Comparison of ENCODE assay signal across 17 cellular contexts in genomic region chr3:49255112-49255511, GRCh38. TPM values are rescaled to one million over a fixed set of nuclear protein-coding genes. Genes with fewer than 3 reads are reported as not detected.
A peak's percentile ranks its signal among the peaks of the same experiment; 100 is the strongest.
DNase-seq lines count a peak whose midpoint lies in the region; ATAC-seq and TF ChIP-seq lines count a peak whose summit lies in the region.
"Had no signal": no experiment of that assay in that cellular context is flagged by ENCODE, and none has a peak within 500 bp of the region (broad histone marks: within the 10 kb centered on the region; RNA-seq: fewer than 3 reads in every experiment).

No MANE protein-coding gene starts in this region.

- POLR2A ChIA-PET in MCF 10A (lab: Yijun Ruan, JAX) (no interaction called here), PC-3 (lab: Charles Lee; ENCODE audit: unreplicated experiment) (no interaction called here), A673 (lab: Charles Lee; ENCODE audit: low non-redundant PET) (no interaction called here)

- H3K27ac Mint-ChIP-seq in MCF 10A (ENCODE audit: low read depth, unreplicated experiment), result peak overlapping the region; percentile 35
- H3K27ac Mint-ChIP-seq: activated CD4-positive, alpha-beta memory T cell treated with anti-CD3 and anti-CD28 coated beads, Interleukin-2, amount 10 ng/mL, durations not matched to agents 7 days and 5 days; mesothelial cell of epicardium had no signal

- H3K4me2 ChIP-seq in PC-3 (ENCODE audit: low read length), result no peak overlapping the region

- intact Hi-C loops in MCF 10A (cut with micrococcal nuclease) (no loop called here), breast epithelium (cut with DNase I; ENCODE audit: low total_unique reads) (no loop called here), PC-3 (cut with micrococcal nuclease) (no loop called here), upper lobe of right lung (cut with DNase I) (no loop called here), A673 (cut with micrococcal nuclease; ENCODE audit: unreplicated experiment) (no loop called here), left ventricle myocardium inferior (cut with micrococcal nuclease) (no loop called here), ovary (cut with DNase I) (no loop called here)

- peaks cover 2% of the 10 kb centered on the region for H3F3A ChIP-seq in PC-3 (ENCODE audit: low read length, unreplicated experiment)

- H3K4me3 ChIP-seq in breast epithelium (no peak overlapping the region), PC-3 (ENCODE audit: low read length) (no peak overlapping the region), upper lobe of right lung (no peak overlapping the region), A673 (ENCODE audit: low read depth, low read length, poor library complexity, severe bottlenecking) (no peak overlapping the region), left ventricle myocardium inferior (no peak overlapping the region), ovary (no peak overlapping the region)
- H3K4me3 ChIP-seq: thoracic aorta had no signal

- no peaks in the 10 kb centered on the region for H3K9me3 ChIP-seq in breast epithelium
- no peaks in the 10 kb centered on the region for H3K9me3 ChIP-seq in PC-3 (ENCODE audit: low read length)
- H3K9me3 ChIP-seq in upper lobe of right lung, result no peaks in the 10 kb centered on the region
- no peaks in the 10 kb centered on the region for H3K9me3 ChIP-seq in A673 (ENCODE audit: low read depth, low read length, poor library complexity, severe bottlenecking)
- no peaks in the 10 kb centered on the region for H3K9me3 ChIP-seq in left ventricle myocardium inferior (replicated peaks)
- no peaks in the 10 kb centered on the region for H3K9me3 ChIP-seq in ovary
- H3K9me3 ChIP-seq: thoracic aorta had no signal

- no peak for DNase-seq in MCF 10A (ENCODE audit: unreplicated experiment)
- DNase-seq in breast epithelium (ENCODE audit: low spot score in 2 of 2), result no peak
- peak; percentile 46 for DNase-seq in PC-3
- DNase-seq in hepatic stellate cell (ENCODE audit: low spot score), result peak; percentile 35
- DNase-seq in upper lobe of right lung, result peak; percentile 7
- DNase-seq in A673 (ENCODE audit: low spot score), result no peak
- no peak for DNase-seq in left ventricle myocardium inferior
- DNase-seq in ovary, result no peak
- DNase-seq: ACHN; activated CD4-positive, alpha-beta memory T cell treated with anti-CD3 and anti-CD28 coated beads, Interleukin-2, amount 10 ng/mL, durations not matched to agents 7 days and 5 days; activated naive CD4-positive, alpha-beta T cell; Calu3; foreskin fibroblast; NCI-H1105; stimulated activated CD4-positive, alpha-beta T cell treated with anti-CD3 and anti-CD28 coated beads, Interleukin-15, amount 100 ng/mL, for 24 hours had no signal

- BruUV-seq in MCF 10A (replicated peaks; lab: Mats Ljungman, UMichigan), result no TSS peak
- no TSS peak for BruUV-seq in PC-3 (replicated peaks; lab: Mats Ljungman, UMichigan)
- BruUV-seq in A673 (replicated peaks; lab: Mats Ljungman, UMichigan), result no TSS peak

- TF ChIP-seq EP300 in ovary (IDR thresholded peaks at IDR 0.05), result no peak

- no peaks in the 10 kb centered on the region for H3K4me1 Mint-ChIP-seq in MCF 10A (ENCODE audit: insufficient read depth, unreplicated experiment)
- H3K4me1 Mint-ChIP-seq: activated CD4-positive, alpha-beta memory T cell treated with anti-CD3 and anti-CD28 coated beads, Interleukin-2, amount 10 ng/mL, durations not matched to agents 7 days and 5 days had no signal

- H3K36me3 ChIP-seq in breast epithelium, result no peaks in the 10 kb centered on the region
- H3K36me3 ChIP-seq in PC-3 (ENCODE audit: low read depth, low read length), result no peaks in the 10 kb centered on the region
- H3K36me3 ChIP-seq in upper lobe of right lung, result no peaks in the 10 kb centered on the region
- H3K36me3 ChIP-seq in A673 (ENCODE audit: insufficient read depth, low read length, poor library complexity, severe bottlenecking), result no peaks in the 10 kb centered on the region
- no peaks in the 10 kb centered on the region for H3K36me3 ChIP-seq in left ventricle myocardium inferior
- H3K36me3 ChIP-seq in ovary, result no peaks in the 10 kb centered on the region
- H3K36me3 ChIP-seq: thoracic aorta had no signal

- H3K27ac ChIP-seq in breast epithelium (no peak overlapping the region), PC-3 (ENCODE audit: low read length) (no peak overlapping the region), upper lobe of right lung (no peak overlapping the region), A673 (ENCODE audit: low read depth, low read length, poor library complexity, severe bottlenecking) (no peak overlapping the region), left ventricle myocardium inferior (replicated peaks) (no peak overlapping the region), ovary (no peak overlapping the region)
- H3K27ac ChIP-seq: thoracic aorta had no signal

- no peaks in the 10 kb centered on the region for H3K36me3 Mint-ChIP-seq in MCF 10A (ENCODE audit: insufficient read depth, unreplicated experiment)
- H3K36me3 Mint-ChIP-seq: mesothelial cell of epicardium had no signal

- no peaks in the 10 kb centered on the region for H3K27me3 Mint-ChIP-seq in MCF 10A (ENCODE audit: insufficient read depth, unreplicated experiment)

- H3K4me3 Mint-ChIP-seq in MCF 10A (ENCODE audit: unreplicated experiment), result no peak overlapping the region
- H3K4me3 Mint-ChIP-seq: activated CD4-positive, alpha-beta memory T cell treated with anti-CD3 and anti-CD28 coated beads, Interleukin-2, amount 10 ng/mL, durations not matched to agents 7 days and 5 days; mesothelial cell of epicardium had no signal

- whole genome bisulfite sequencing in ovary, 3 donors, result 40 to 83% (median 65%) methylated on average over 1 of the region's 1 CpG

- no peaks in the 10 kb centered on the region for H3K27me3 ChIP-seq in breast epithelium
- H3K27me3 ChIP-seq in PC-3 (ENCODE audit: low read length), result no peaks in the 10 kb centered on the region
- no peaks in the 10 kb centered on the region for H3K27me3 ChIP-seq in upper lobe of right lung
- no peaks in the 10 kb centered on the region for H3K27me3 ChIP-seq in A673 (replicated peaks; ENCODE audit: insufficient read depth, low read depth, low read length, poor library complexity)
- H3K27me3 ChIP-seq in left ventricle myocardium inferior (ENCODE audit: low read depth), result no peaks in the 10 kb centered on the region
- H3K27me3 ChIP-seq in ovary, result no peaks in the 10 kb centered on the region

- no peak for TF ChIP-seq POLR2A in breast epithelium (IDR thresholded peaks at IDR 0.05)
- no peak for TF ChIP-seq POLR2A in ovary (IDR thresholded peaks at IDR 0.05)

- H3K79me2 ChIP-seq in PC-3 (ENCODE audit: low read length), result no peaks in the 10 kb centered on the region

- CTCF ChIA-PET in MCF 10A (lab: Yijun Ruan, JAX) (interaction anchor here (1.0 kb wide), 1 partner anchor 40 kb away, joined by 3 read pairs; no protein-coding TSS in a partner anchor), PC-3 (lab: Charles Lee) (no interaction called here), A673 (lab: Charles Lee) (no interaction called here)

- ATAC-seq in PC-3 (peak; percentile 37), upper lobe of right lung (peak; percentile 76)

- H3K4me1 ChIP-seq in breast epithelium (no peaks in the 10 kb centered on the region), PC-3 (ENCODE audit: insufficient read depth, low read length) (peaks cover 21% of the 10 kb centered on the region), upper lobe of right lung (no peaks in the 10 kb centered on the region), A673 (ENCODE audit: insufficient read depth, low read length, poor library complexity, severe bottlenecking) (no peaks in the 10 kb centered on the region), left ventricle myocardium inferior (no peaks in the 10 kb centered on the region), ovary (ENCODE audit: insufficient read depth) (no peaks in the 10 kb centered on the region)

- no peak overlapping the region for H3K9ac ChIP-seq in PC-3 (ENCODE audit: low read length)

- no peaks in the 10 kb centered on the region for H4K20me1 ChIP-seq in PC-3 (ENCODE audit: low read length)

- no peak for TF ChIP-seq CTCF in MCF 10A (IDR thresholded peaks at IDR 0.05; ENCODE audit: unreplicated experiment)
- no peak for TF ChIP-seq CTCF in breast epithelium (IDR thresholded peaks at IDR 0.05)
- TF ChIP-seq CTCF in PC-3 (conservative IDR thresholded peaks at IDR 0.05; ENCODE audit: low read depth, low read length), result no peak
- no peak for TF ChIP-seq CTCF in upper lobe of right lung (IDR thresholded peaks at IDR 0.05)
- no peak for TF ChIP-seq CTCF in A673 (conservative IDR thresholded peaks at IDR 0.05; ENCODE audit: low read depth, low read length)
- TF ChIP-seq CTCF in left ventricle myocardium inferior (IDR thresholded peaks at IDR 0.05; ENCODE audit: borderline replicate concordance), result no peak
- no peak for TF ChIP-seq CTCF in ovary (IDR thresholded peaks at IDR 0.05)

- H3K9me3 Mint-ChIP-seq in MCF 10A (ENCODE audit: unreplicated experiment), result no peaks in the 10 kb centered on the region
- H3K9me3 Mint-ChIP-seq: activated CD4-positive, alpha-beta memory T cell treated with anti-CD3 and anti-CD28 coated beads, Interleukin-2, amount 10 ng/mL, durations not matched to agents 7 days and 5 days; mesothelial cell of epicardium had no signal

- no peaks in the 10 kb centered on the region for H3K9me2 ChIP-seq in PC-3 (replicated peaks; ENCODE audit: low read length)

- no peak overlapping the region for H2AFZ ChIP-seq in PC-3 (ENCODE audit: low read length)

RNA-seq across cellular contexts. Expression of gene C3orf62, which starts 21.9 kb away (rescaled TPM):
- 8.1 and 9.4 TPM in 2 replicates for total RNA-seq in MCF 10A (2022)
- total RNA-seq in breast epithelium, result 1 to 10 TPM; 4.2 to 5.1 (median 4.3) TPM
- total RNA-seq in PC-3 (2014; rRNA removed), result 3.9 and 10.3 TPM in 2 replicates
- total RNA-seq in upper lobe of right lung, result 6.8 TPM
- total RNA-seq in A673 (2021), result 1.8 and 2.0 TPM in 2 replicates
- total RNA-seq in left ventricle myocardium inferior, result 2.8 TPM
- 10 to 100 TPM in 1 of 7 donors, 1 to 10 TPM in 6; 1.3 to 11.1 (median 6.6) TPM for total RNA-seq in ovary
- polyA plus RNA-seq in ovary, result 1 to 10 TPM; 5.0 to 7.9 TPM

Comparison
In these comparisons a context has a peak if more than half of its experiments do, and no peak if none do; other contexts are left out.
1. DNase-seq: peak in PC-3 (single experiment), hepatic stellate cell (single experiment) and upper lobe of right lung (single experiment); none in MCF 10A (single experiment), breast epithelium (0 of 2), A673 (single experiment), left ventricle myocardium inferior (single experiment) and ovary (0 of 5).